In genomic region chr11:126282361-126282741, GRCh38 we compare ENCODE assay signal across 8 cellular contexts. TPM values are rescaled to one million over a fixed set of nuclear protein-coding genes. Genes with fewer than 3 reads are reported as not detected.
DNase-seq lines count a peak whose midpoint lies in the region; ATAC-seq and TF ChIP-seq lines count a peak whose summit lies in the region.

No MANE protein-coding gene starts in this region.

- H3K27ac ChIP-seq in HUES64 (ENCODE audit: low read depth, low read length) (no peak overlapping the region), colonic mucosa (peak overlapping the region; percentile 95)

- H3K27me3 Mint-ChIP-seq in WTC11 (ENCODE audit: low read depth) = peaks cover 30% of the 10 kb centered on the region

- CTCF ChIA-PET in WTC11 (lab: Charles Lee) = interaction anchor here (1.8 kb wide), 1 partner anchor 11 kb away, joined by 6 read pairs; no protein-coding TSS in a partner anchor

- no peaks in the 10 kb centered on the region for H3K9me3 Mint-ChIP-seq in WTC11

- H3K4me3 ChIP-seq in GM06990 (replicated peaks; ENCODE audit: low read depth, low read length) = peak overlapping the region; percentile 63
- peak overlapping the region; percentile 95 for H3K4me3 ChIP-seq in HUES64 (ENCODE audit: low read length)
- H3K4me3 ChIP-seq in colonic mucosa = peak overlapping the region; percentile 76

- peak; percentile 73 for ATAC-seq in WTC11
- no peak for ATAC-seq in GM21381 (IDR thresholded peaks at IDR 0.05; ENCODE audit: unreplicated experiment)

- H3K9me3 ChIP-seq in HUES64 (ENCODE audit: insufficient read depth, low read depth, low read length) = no peaks in the 10 kb centered on the region
- H3K9me3 ChIP-seq in colonic mucosa = no peaks in the 10 kb centered on the region

- POLR2A ChIA-PET in WTC11 (lab: Charles Lee) = interaction anchor here (0.6 kb wide), 1 partner anchor 827 kb away, joined by 4 read pairs; no protein-coding TSS in a partner anchor

- peaks cover 11% of the 10 kb centered on the region for H3K36me3 Mint-ChIP-seq in WTC11

- TF ChIP-seq CTCF in GM06990 (IDR thresholded peaks at IDR 0.05; ENCODE audit: insufficient read depth, low read length, poor library complexity, severe bottlenecking) = no peak
- no peak for TF ChIP-seq CTCF in WTC11 (IDR thresholded peaks at IDR 0.05)
- TF ChIP-seq CTCF in colonic mucosa (IDR thresholded peaks at IDR 0.05) = no peak

- intact Hi-C loops in colonic mucosa (cut with DNase I) = no loop called here

- peak; percentile 34 for DNase-seq in GM06990 (ENCODE audit: extremely low read depth, insufficient read length)
- DNase-seq in WTC11 (ENCODE audit: low spot score) = peak; percentile 57
- DNase-seq in colonic mucosa = peak; percentile 53
- DNase-seq in kidney tubule cell (ENCODE audit: low spot score) = peak; percentile 30
- DNase-seq in stimulated activated CD4-positive, alpha-beta T cell treated with anti-CD3 and anti-CD28 coated beads, Interleukin-15, amount 100 ng/mL, for 24 hours = peak; percentile 49
- no peak for DNase-seq in NCI-H1048 (lab: John Stamatoyannopoulos, UW)

- H3K4me1 ChIP-seq in HUES64 (ENCODE audit: insufficient read depth, low read length) (peaks cover 9% of the 10 kb centered on the region), colonic mucosa (peaks cover 7% of the 10 kb centered on the region)

- H3K9ac ChIP-seq in HUES64 (ENCODE audit: low read depth, low read length) (peak overlapping the region; percentile 74), colonic mucosa (ENCODE audit: low read depth in 2 of 2, low read length in 2 of 2) (peak overlapping the region; percentile 60 to 90)

- peaks cover 14% of the 10 kb centered on the region for H3K4me1 Mint-ChIP-seq in WTC11

- no peaks in the 10 kb centered on the region for H3K27me3 ChIP-seq in GM06990 (replicated peaks; ENCODE audit: control insufficient read depth, insufficient read depth, low read length)
- H3K27me3 ChIP-seq in HUES64 (ENCODE audit: insufficient read depth, low read length) = peaks cover 24% of the 10 kb centered on the region
- no peaks in the 10 kb centered on the region for H3K27me3 ChIP-seq in colonic mucosa

- H3K36me3 ChIP-seq in GM06990 (ENCODE audit: control insufficient read depth, insufficient read depth, low read length) (peaks cover 5% of the 10 kb centered on the region), HUES64 (ENCODE audit: insufficient read depth, low read length) (peaks cover 10% of the 10 kb centered on the region), colonic mucosa (no peaks in the 10 kb centered on the region)

- peak overlapping the region; percentile 88 for H3K4me3 Mint-ChIP-seq in WTC11

- 15% methylated on average over 13 of the region's 15 CpGs for WGBS in HUES64

- H3K27ac Mint-ChIP-seq in WTC11 = no peak overlapping the region

TF ChIP-seq in WTC11, 78 proteins besides CTCF, POLR2A, EP300 and RAD21:
- TF ChIP-seq, protein P1, sequence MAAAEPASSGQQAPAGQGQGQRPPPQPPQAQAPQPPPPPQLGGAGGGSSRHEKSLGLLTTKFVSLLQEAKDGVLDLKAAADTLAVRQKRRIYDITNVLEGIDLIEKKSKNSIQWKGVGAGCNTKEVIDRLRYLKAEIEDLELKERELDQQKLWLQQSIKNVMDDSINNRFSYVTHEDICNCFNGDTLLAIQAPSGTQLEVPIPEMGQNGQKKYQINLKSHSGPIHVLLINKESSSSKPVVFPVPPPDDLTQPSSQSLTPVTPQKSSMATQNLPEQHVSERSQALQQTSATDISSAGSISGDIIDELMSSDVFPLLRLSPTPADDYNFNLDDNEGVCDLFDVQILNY (CRISPR knock-in tag; IDR thresholded peaks at IDR 0.05) = 0 out of 2 replicates have a peak, but pooled peaks have one; percentile 19
- TF ChIP-seq HMGXB4 (CRISPR knock-in tag; IDR thresholded peaks at IDR 0.05) = no peak

RNA-seq across cellular contexts. Expression of gene TIRAP, which starts 0.5 kb away (rescaled TPM):
- 2.8 TPM for polyA plus RNA-seq in HUES64 (2013, experiment 1 of 2)
- 3.7 TPM for polyA plus RNA-seq in HUES64 (2013, experiment 2 of 2)
- total RNA-seq in WTC11 (2021) (5.4 to 5.9 TPM (median 5.6 TPM) in 3 replicates), colonic mucosa (10 to 100 TPM; 16.4 to 17.8 TPM)

RNA-seq across cellular contexts. Expression of gene FOXRED1, which starts 13.4 kb away (rescaled TPM):
- 29.8 TPM for polyA plus RNA-seq in HUES64 (2013, experiment 1 of 2)
- 29.2 TPM for polyA plus RNA-seq in HUES64 (2013, experiment 2 of 2)
- total RNA-seq in WTC11 (2021) = 59.4 to 64.4 TPM (median 61.9 TPM) in 3 replicates
- total RNA-seq in colonic mucosa = 10 to 100 TPM; 19.9 to 63.4 TPM

RNA-seq across cellular contexts. Expression of gene SRPRA, which starts 13.7 kb away (rescaled TPM):
- 37.5 TPM for polyA plus RNA-seq in HUES64 (2013, experiment 1 of 2)
- polyA plus RNA-seq in HUES64 (2013, experiment 2 of 2) = 41.3 TPM
- 59.7 to 64.7 TPM (median 62.2 TPM) in 3 replicates for total RNA-seq in WTC11 (2021)
- 100 to 1,000 TPM in 1 of 2 donors, 10 to 100 TPM in 1; 75.8 to 102 TPM for total RNA-seq in colonic mucosa

RNA-seq across cellular contexts. Expression of gene DCPS, which starts 21.5 kb away (rescaled TPM):
- polyA plus RNA-seq in HUES64 (2013, experiment 1 of 2) = 18.9 TPM
- polyA plus RNA-seq in HUES64 (2013, experiment 2 of 2) = 24.0 TPM
- total RNA-seq in WTC11 (2021) (26.2 to 30.9 TPM (median 29.4 TPM) in 3 replicates), colonic mucosa (10 to 100 TPM; 17.2 to 31.1 TPM)
